Comparison of ENCODE assay signal across 4 cellular contexts in the genomic region with DNA sequence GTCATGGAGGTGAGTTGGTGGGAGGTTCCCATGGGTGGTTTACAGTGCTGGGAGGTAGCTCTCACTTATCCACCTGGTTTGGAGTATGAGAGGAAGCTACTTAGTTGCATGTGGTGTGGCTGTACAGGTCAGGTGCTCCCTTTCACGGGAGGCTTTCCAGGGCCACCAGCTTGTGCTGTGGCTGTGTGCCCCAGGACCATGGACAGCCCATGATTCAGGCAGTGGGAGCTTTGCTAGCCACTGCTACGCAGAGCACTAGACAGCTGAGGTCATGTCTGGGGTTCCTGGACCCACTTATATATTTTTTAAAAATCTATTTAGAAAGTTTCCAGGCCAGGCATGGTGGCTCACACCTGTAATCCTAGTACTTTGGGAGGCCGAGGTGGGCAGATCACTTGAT.
TF ChIP-seq lines count a peak whose summit lies in the region.

No MANE protein-coding gene starts in this region.

TF ChIP-seq in GM23338, 12 proteins besides CTCF, POLR2A, EP300 and RAD21:
- TF ChIP-seq REST (IDR thresholded peaks at IDR 0.05; ENCODE audit: unreplicated experiment) (peak; percentile 53), ZNF331 (CRISPR knock-in tag; IDR thresholded peaks at IDR 0.05; ENCODE audit: low read depth) (no peak)

TF ChIP-seq in Ishikawa, 13 proteins besides CTCF, POLR2A, EP300 and RAD21:
- TF ChIP-seq USF1 (IDR thresholded peaks at IDR 0.05) (no peak), YY1 (IDR thresholded peaks at IDR 0.05; ENCODE audit: low read depth) (no peak), REST (IDR thresholded peaks at IDR 0.05; ENCODE audit: low read depth) (peak; percentile 78)

TF ChIP-seq in GM12878, 131 proteins besides CTCF, POLR2A, EP300 and RAD21:
- TF ChIP-seq RELA (IDR thresholded peaks at IDR 0.05; ENCODE audit: borderline replicate concordance, partially characterized antibody) = no peak
- TF ChIP-seq RBBP5 (conservative IDR thresholded peaks at IDR 0.05) = no peak
- TF ChIP-seq HDAC2 (IDR thresholded peaks at IDR 0.05) = no peak
- no peak for TF ChIP-seq ATF3 (IDR thresholded peaks at IDR 0.05; ENCODE audit: borderline replicate concordance, extremely low read depth, low read depth, low read length)
- no peak for TF ChIP-seq PML (IDR thresholded peaks at IDR 0.05; ENCODE audit: low read length)
- TF ChIP-seq SP1 (IDR thresholded peaks at IDR 0.05; ENCODE audit: low read depth, low read length) = no peak
- TF ChIP-seq REST (IDR thresholded peaks at IDR 0.05; ENCODE audit: low read depth, low read length) = peak; percentile 69; the same call in 1 of the 2 replicates
- TF ChIP-seq, protein P1, sequence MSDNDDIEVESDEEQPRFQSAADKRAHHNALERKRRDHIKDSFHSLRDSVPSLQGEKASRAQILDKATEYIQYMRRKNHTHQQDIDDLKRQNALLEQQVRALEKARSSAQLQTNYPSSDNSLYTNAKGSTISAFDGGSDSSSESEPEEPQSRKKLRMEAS (IDR thresholded peaks at IDR 0.05; ENCODE audit: low read depth, low read length) = no peak
- TF ChIP-seq USF1 (IDR thresholded peaks at IDR 0.05; ENCODE audit: borderline replicate concordance, extremely low read length, insufficient read depth, low read depth, low read length) = no peak
TF ChIP-seq in GM12878: peak in this region for 1.

TF ChIP-seq in WTC11, 78 proteins besides CTCF, POLR2A, EP300 and RAD21 (continued from another document):
- TF ChIP-seq, protein P2, sequence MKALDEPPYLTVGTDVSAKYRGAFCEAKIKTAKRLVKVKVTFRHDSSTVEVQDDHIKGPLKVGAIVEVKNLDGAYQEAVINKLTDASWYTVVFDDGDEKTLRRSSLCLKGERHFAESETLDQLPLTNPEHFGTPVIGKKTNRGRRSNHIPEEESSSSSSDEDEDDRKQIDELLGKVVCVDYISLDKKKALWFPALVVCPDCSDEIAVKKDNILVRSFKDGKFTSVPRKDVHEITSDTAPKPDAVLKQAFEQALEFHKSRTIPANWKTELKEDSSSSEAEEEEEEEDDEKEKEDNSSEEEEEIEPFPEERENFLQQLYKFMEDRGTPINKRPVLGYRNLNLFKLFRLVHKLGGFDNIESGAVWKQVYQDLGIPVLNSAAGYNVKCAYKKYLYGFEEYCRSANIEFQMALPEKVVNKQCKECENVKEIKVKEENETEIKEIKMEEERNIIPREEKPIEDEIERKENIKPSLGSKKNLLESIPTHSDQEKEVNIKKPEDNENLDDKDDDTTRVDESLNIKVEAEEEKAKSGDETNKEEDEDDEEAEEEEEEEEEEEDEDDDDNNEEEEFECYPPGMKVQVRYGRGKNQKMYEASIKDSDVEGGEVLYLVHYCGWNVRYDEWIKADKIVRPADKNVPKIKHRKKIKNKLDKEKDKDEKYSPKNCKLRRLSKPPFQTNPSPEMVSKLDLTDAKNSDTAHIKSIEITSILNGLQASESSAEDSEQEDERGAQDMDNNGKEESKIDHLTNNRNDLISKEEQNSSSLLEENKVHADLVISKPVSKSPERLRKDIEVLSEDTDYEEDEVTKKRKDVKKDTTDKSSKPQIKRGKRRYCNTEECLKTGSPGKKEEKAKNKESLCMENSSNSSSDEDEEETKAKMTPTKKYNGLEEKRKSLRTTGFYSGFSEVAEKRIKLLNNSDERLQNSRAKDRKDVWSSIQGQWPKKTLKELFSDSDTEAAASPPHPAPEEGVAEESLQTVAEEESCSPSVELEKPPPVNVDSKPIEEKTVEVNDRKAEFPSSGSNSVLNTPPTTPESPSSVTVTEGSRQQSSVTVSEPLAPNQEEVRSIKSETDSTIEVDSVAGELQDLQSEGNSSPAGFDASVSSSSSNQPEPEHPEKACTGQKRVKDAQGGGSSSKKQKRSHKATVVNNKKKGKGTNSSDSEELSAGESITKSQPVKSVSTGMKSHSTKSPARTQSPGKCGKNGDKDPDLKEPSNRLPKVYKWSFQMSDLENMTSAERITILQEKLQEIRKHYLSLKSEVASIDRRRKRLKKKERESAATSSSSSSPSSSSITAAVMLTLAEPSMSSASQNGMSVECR (CRISPR knock-in tag; IDR thresholded peaks at IDR 0.05; ENCODE audit: borderline replicate concordance) = no peak
- TF ChIP-seq ZNF121 (CRISPR knock-in tag; IDR thresholded peaks at IDR 0.05) = no peak
- no peak for TF ChIP-seq MXD4 (CRISPR knock-in tag; IDR thresholded peaks at IDR 0.05; ENCODE audit: borderline replicate concordance)
- TF ChIP-seq, protein P3, sequence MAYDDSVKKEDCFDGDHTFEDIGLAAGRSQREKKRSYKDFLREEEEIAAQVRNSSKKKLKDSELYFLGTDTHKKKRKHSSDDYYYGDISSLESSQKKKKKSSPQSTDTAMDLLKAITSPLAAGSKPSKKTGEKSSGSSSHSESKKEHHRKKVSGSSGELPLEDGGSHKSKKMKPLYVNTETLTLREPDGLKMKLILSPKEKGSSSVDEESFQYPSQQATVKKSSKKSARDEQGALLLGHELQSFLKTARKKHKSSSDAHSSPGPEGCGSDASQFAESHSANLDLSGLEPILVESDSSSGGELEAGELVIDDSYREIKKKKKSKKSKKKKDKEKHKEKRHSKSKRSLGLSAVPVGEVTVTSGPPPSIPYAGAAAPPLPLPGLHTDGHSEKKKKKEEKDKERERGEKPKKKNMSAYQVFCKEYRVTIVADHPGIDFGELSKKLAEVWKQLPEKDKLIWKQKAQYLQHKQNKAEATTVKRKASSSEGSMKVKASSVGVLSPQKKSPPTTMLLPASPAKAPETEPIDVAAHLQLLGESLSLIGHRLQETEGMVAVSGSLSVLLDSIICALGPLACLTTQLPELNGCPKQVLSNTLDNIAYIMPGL (CRISPR knock-in tag; IDR thresholded peaks at IDR 0.05) = no peak
- TF ChIP-seq, protein P4, sequence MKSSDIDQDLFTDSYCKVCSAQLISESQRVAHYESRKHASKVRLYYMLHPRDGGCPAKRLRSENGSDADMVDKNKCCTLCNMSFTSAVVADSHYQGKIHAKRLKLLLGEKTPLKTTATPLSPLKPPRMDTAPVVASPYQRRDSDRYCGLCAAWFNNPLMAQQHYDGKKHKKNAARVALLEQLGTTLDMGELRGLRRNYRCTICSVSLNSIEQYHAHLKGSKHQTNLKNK (CRISPR knock-in tag; IDR thresholded peaks at IDR 0.05) = no peak
